In genomic region chr14:106224694-106224971, GRCh38 we compare ENCODE assay signal across 11 cellular contexts.
"Had no signal": no experiment of that assay in that cellular context is flagged by ENCODE, and none has a peak within 500 bp of the region (broad histone marks: within the 10 kb centered on the region; RNA-seq: fewer than 3 reads in every experiment).

No MANE protein-coding gene starts in this region.

- H3K4me1 Mint-ChIP-seq: activated B cell treated with CpG ODN at 0.5 μM for 24 hours; stimulated activated memory B cell treated with anti-CD40 and anti-IgM and Interleukin-4, amounts not matched to agents 10 μg/mL and 1 μg/mL and 100 μg/mL, for 72 hours had no signal

- H3K9me3 Mint-ChIP-seq: activated B cell treated with CpG ODN at 0.5 μM for 24 hours; stimulated activated memory B cell treated with anti-CD40 and anti-IgM and Interleukin-4, amounts not matched to agents 10 μg/mL and 1 μg/mL and 100 μg/mL, for 72 hours; T-helper 1 cell treated with Interleukin-12 subunit alpha and Interleukin-12 subunit beta and Interleukin-4 antibody, amounts not matched to agents 30 μg/mL and 1 μg/mL, for 36 hours had no signal

- H3K4me3 ChIP-seq: dorsolateral prefrontal cortex had no signal

- DNase-seq: activated B cell treated with CpG ODN at 0.5 μM for 24 hours, activated gamma-delta T cell treated with Interleukin-2 at 50 U/mL for 16 hours, aorta, dorsolateral prefrontal cortex, glutamatergic neuron, SHP77, small intestine, trophoblast cell had no signal

- ATAC-seq: SK-N-SH treated with all-trans-retinoic acid at 6 μM for 48 hours; stimulated activated memory B cell treated with anti-CD40 and anti-IgM and Interleukin-4, amounts not matched to agents 10 μg/mL and 1 μg/mL and 100 μg/mL, for 72 hours had no signal

- H3K27ac ChIP-seq: dorsolateral prefrontal cortex had no signal

- H3K27ac Mint-ChIP-seq: activated B cell treated with CpG ODN at 0.5 μM for 24 hours; stimulated activated memory B cell treated with anti-CD40 and anti-IgM and Interleukin-4, amounts not matched to agents 10 μg/mL and 1 μg/mL and 100 μg/mL, for 72 hours had no signal

- H3K36me3 Mint-ChIP-seq: stimulated activated memory B cell treated with anti-CD40 and anti-IgM and Interleukin-4, amounts not matched to agents 10 μg/mL and 1 μg/mL and 100 μg/mL, for 72 hours had no signal

- H3K4me3 Mint-ChIP-seq: activated B cell treated with CpG ODN at 0.5 μM for 24 hours; stimulated activated memory B cell treated with anti-CD40 and anti-IgM and Interleukin-4, amounts not matched to agents 10 μg/mL and 1 μg/mL and 100 μg/mL, for 72 hours had no signal
